In the genomic region with DNA sequence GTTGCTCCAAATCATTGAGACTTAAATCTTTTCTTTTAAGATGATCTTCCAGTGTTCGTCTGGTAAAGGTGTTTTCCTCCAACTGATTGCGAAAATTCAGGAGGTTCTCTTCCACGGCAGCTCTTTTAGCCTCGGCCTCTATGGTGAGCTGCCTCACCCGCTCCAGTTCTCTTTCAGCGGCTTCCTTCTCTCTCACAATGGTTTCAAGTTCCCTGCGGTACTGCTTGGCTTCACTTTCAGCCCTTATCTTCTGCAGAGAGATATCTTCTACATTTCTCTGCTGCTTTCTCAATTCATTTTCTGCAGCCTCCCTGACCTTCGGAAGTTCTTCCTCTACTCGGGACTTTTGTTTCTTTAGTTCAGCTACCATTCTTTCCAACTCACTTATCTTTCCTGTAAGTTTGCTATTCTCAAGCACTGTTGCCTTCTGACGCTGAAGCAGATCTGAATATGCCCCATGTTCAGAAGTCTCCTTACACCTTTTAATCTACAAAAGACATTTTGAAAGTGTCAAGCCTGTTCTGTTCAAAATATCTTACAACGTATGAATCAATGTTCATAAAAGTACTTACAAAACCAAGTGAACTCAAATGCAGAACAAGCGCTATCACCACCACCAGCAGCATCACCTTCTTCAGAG, we compare ENCODE assay signal across 22 cellular contexts.
"Had no signal": no experiment of that assay in that cellular context is flagged by ENCODE, and none has a peak within 500 bp of the region (broad histone marks: within the 10 kb centered on the region; RNA-seq: fewer than 3 reads in every experiment).

No MANE protein-coding gene starts in this region.

- H3K27ac Mint-ChIP-seq: activated CD4-positive, alpha-beta memory T cell treated with anti-CD3 and anti-CD28 coated beads for 36 hours; activated naive CD4-positive, alpha-beta T cell treated with anti-CD3 and anti-CD28 coated beads for 36 hours; activated naive CD8-positive, alpha-beta T cell treated with anti-CD3 and anti-CD28 coated beads, Interleukin-2, amount 10 ng/mL, durations not matched to agents 7 days and 5 days; memory B cell; stimulated activated naive B cell treated with anti-CD40 and anti-IgM and Interleukin-4, amounts not matched to agents 10 μg/mL and 1 μg/mL and 100 μg/mL, for 72 hours; T-helper 2 cell treated with Interferon-gamma antibody and Interleukin-4, amounts not matched to agents 5 μg/mL and 100 μg/mL, for 36 hours had no signal

- ATAC-seq: gastrocnemius medialis; stimulated activated naive B cell treated with anti-CD40 and anti-IgM and Interleukin-4, amounts not matched to agents 10 μg/mL and 1 μg/mL and 100 μg/mL, for 72 hours had no signal

- H3K4me2 ChIP-seq: smooth muscle cell had no signal

- H3K4me3 ChIP-seq: coronary artery, esophagus muscularis mucosa, gastrocnemius medialis, sigmoid colon, smooth muscle cell, testis, vagina had no signal

- H3K36me3 Mint-ChIP-seq: activated CD4-positive, alpha-beta memory T cell treated with anti-CD3 and anti-CD28 coated beads for 36 hours; activated naive CD8-positive, alpha-beta T cell treated with anti-CD3 and anti-CD28 coated beads, Interleukin-2, amount 10 ng/mL, durations not matched to agents 7 days and 5 days; memory B cell; stimulated activated naive B cell treated with anti-CD40 and anti-IgM and Interleukin-4, amounts not matched to agents 10 μg/mL and 1 μg/mL and 100 μg/mL, for 72 hours had no signal

- H3K9me3 ChIP-seq: esophagus muscularis mucosa, gastrocnemius medialis, sigmoid colon, testis, vagina had no signal

- H3K27me3 ChIP-seq: esophagus muscularis mucosa, gastrocnemius medialis, sigmoid colon, testis, vagina had no signal

- H3K4me1 Mint-ChIP-seq: activated naive CD8-positive, alpha-beta T cell treated with anti-CD3 and anti-CD28 coated beads, Interleukin-2, amount 10 ng/mL, durations not matched to agents 7 days and 5 days; memory B cell; stimulated activated naive B cell treated with anti-CD40 and anti-IgM and Interleukin-4, amounts not matched to agents 10 μg/mL and 1 μg/mL and 100 μg/mL, for 72 hours had no signal

- H3K27ac ChIP-seq: coronary artery, esophagus muscularis mucosa, sigmoid colon, testis, vagina had no signal

- H3K4me1 ChIP-seq: esophagus muscularis mucosa, gastrocnemius medialis, sigmoid colon, testis, vagina had no signal

- H3K4me3 Mint-ChIP-seq: activated CD4-positive, alpha-beta memory T cell treated with anti-CD3 and anti-CD28 coated beads for 36 hours; activated naive CD4-positive, alpha-beta T cell treated with anti-CD3 and anti-CD28 coated beads for 36 hours; activated naive CD8-positive, alpha-beta T cell treated with anti-CD3 and anti-CD28 coated beads, Interleukin-2, amount 10 ng/mL, durations not matched to agents 7 days and 5 days; memory B cell; stimulated activated naive B cell treated with anti-CD40 and anti-IgM and Interleukin-4, amounts not matched to agents 10 μg/mL and 1 μg/mL and 100 μg/mL, for 72 hours; T-helper 2 cell treated with Interferon-gamma antibody and Interleukin-4, amounts not matched to agents 5 μg/mL and 100 μg/mL, for 36 hours had no signal

- DNase-seq: activated CD4-positive, alpha-beta memory T cell treated with anti-CD3 and anti-CD28 coated beads for 36 hours; activated CD4-positive, alpha-beta T cell treated with anti-CD3 and anti-CD28 coated beads for 48 hours; activated naive CD4-positive, alpha-beta T cell treated with anti-CD3 and anti-CD28 coated beads for 36 hours; activated naive CD8-positive, alpha-beta T cell treated with anti-CD3 and anti-CD28 coated beads, Interleukin-2, amount 10 ng/mL, durations not matched to agents 7 days and 5 days; activated T-cell treated with anti-CD3 and anti-CD28 coated beads, Interleukin-2, amount 50 U/mL, for 48 hours; amniotic stem cell; cerebellar nuclear complex; gastrocnemius medialis; nucleus accumbens; posterior cingulate gyrus; sigmoid colon; stimulated activated CD4-positive, alpha-beta T cell treated with anti-CD3 and anti-CD28 coated beads, Interleukin-2, amount 100 ng/mL, for 48 hours; stimulated activated CD8-positive, alpha-beta memory T cell treated with anti-CD3 and anti-CD28 coated beads, Interleukin-4, amount 100 ng/mL, for 48 hours; stimulated activated naive B cell treated with anti-CD40 and anti-IgM and Interleukin-4, amounts not matched to agents 10 μg/mL and 1 μg/mL and 100 μg/mL, for 72 hours; testis; trophoblast cell had no signal

- H3K27me3 Mint-ChIP-seq: stimulated activated naive B cell treated with anti-CD40 and anti-IgM and Interleukin-4, amounts not matched to agents 10 μg/mL and 1 μg/mL and 100 μg/mL, for 72 hours had no signal
